1 cellular context compared by ENCODE assay signal in genomic region chr6:75601608-75602163, GRCh38.
TF ChIP-seq lines count a peak whose summit lies in the region.

SENP6 (plus strand) TSS chr6:75601880; CDS start chr6:75602525, 645 bp downstream.

TF ChIP-seq in WTC11, 78 proteins besides CTCF, POLR2A, EP300 and RAD21 (continued from another document):
- 0 out of 2 replicates have a peak, but pooled peaks have one; percentile 8 for TF ChIP-seq PRDM15 (CRISPR knock-in tag; IDR thresholded peaks at IDR 0.05)
- no peak for TF ChIP-seq CBFB (CRISPR knock-in tag; IDR thresholded peaks at IDR 0.05; ENCODE audit: low read depth)
- TF ChIP-seq E2F5 (CRISPR knock-in tag; IDR thresholded peaks at IDR 0.05) = 0 out of 2 replicates have a peak, but pooled peaks have one; percentile 65
- 0 out of 2 replicates have a peak, but pooled peaks have one; percentile 21 for TF ChIP-seq SMAD4 (CRISPR knock-in tag; IDR thresholded peaks at IDR 0.05)
- TF ChIP-seq JAZF1 (CRISPR knock-in tag; IDR thresholded peaks at IDR 0.05) = no peak
- 0 out of 2 replicates have a peak, but pooled peaks have one; percentile 24 for TF ChIP-seq MAX (CRISPR knock-in tag; IDR thresholded peaks at IDR 0.05)
- TF ChIP-seq OVOL2 (CRISPR knock-in tag; IDR thresholded peaks at IDR 0.05; ENCODE audit: borderline replicate concordance) = no peak
- 0 out of 2 replicates have a peak, but pooled peaks have one; percentile 15 for TF ChIP-seq USF2 (CRISPR knock-in tag; IDR thresholded peaks at IDR 0.05)
- peak; percentile 23; the same call in 1 of the 2 replicates for TF ChIP-seq FOXP4 (CRISPR knock-in tag; IDR thresholded peaks at IDR 0.05)
- peak; percentile 45; the same call in 1 of the 2 replicates for TF ChIP-seq TP53 (CRISPR knock-in tag; IDR thresholded peaks at IDR 0.05)
- no peak for TF ChIP-seq ZBTB21 (CRISPR knock-in tag; IDR thresholded peaks at IDR 0.05; ENCODE audit: borderline replicate concordance)
- 0 out of 2 replicates have a peak, but pooled peaks have one; percentile 37 for TF ChIP-seq ELF4 (CRISPR knock-in tag; IDR thresholded peaks at IDR 0.05; ENCODE audit: low read depth)
- 0 out of 2 replicates have a peak, but pooled peaks have one; percentile 49 for TF ChIP-seq ZNF232 (CRISPR knock-in tag; IDR thresholded peaks at IDR 0.05)
- no peak for TF ChIP-seq MXD4 (CRISPR knock-in tag; IDR thresholded peaks at IDR 0.05; ENCODE audit: borderline replicate concordance)
- no peak for TF ChIP-seq SOX15 (CRISPR knock-in tag; IDR thresholded peaks at IDR 0.05)
- peak; percentile 45; the same call in 1 of the 2 replicates for TF ChIP-seq KAT7 (CRISPR knock-in tag; IDR thresholded peaks at IDR 0.05; ENCODE audit: borderline replicate concordance)
- 0 out of 2 replicates have a peak, but pooled peaks have one; percentile 16 for TF ChIP-seq TEAD1 (CRISPR knock-in tag; IDR thresholded peaks at IDR 0.05)
